Comparison of ENCODE assay signal across 1 cellular context in the genomic region with DNA sequence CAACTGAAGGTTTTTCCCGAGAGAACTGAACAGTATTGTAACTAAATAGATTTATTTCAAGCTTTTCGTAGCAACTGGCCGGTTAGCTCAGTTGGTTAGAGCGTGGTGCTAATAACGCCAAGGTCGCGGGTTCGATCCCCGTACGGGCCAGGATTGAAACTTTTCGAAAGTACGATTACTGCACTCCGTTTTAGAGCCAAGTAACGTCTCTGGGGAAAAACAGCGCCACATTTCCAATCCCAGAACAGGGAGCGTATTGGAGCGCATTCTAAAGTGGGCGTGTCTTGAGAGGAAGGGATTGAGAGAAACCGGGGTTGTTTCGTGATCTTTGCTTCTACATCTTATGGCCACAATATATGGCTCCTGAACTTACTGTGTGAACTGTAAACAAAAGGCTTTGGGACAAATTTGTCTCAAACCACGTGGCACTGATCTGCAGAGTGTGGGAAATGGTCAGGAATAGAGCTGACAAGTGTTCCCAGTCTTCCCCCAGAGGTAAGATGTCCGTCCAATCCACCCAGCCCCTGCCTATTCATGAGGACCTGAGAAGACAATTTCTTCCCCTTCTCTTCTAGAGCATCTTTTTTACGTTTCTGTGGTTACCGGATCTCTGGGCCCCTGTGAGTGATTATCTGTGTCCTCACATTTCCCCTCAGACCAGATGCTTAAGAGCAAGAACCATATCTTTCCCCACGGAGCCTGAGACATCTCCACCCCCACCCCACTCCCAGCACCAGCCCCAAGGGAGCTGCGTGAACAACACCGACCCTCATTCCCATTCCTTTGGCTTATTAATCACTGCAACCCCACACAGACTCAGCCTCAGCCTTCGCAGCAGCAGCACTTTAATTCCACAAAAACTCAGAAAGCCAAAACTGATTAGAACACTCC.
TF ChIP-seq lines count a peak whose summit lies in the region.

No MANE protein-coding gene starts in this region.

TF ChIP-seq in HepG2, 621 proteins besides CTCF, POLR2A, EP300 and RAD21 (continued from another document and continues in another):
- TF ChIP-seq, protein P1, sequence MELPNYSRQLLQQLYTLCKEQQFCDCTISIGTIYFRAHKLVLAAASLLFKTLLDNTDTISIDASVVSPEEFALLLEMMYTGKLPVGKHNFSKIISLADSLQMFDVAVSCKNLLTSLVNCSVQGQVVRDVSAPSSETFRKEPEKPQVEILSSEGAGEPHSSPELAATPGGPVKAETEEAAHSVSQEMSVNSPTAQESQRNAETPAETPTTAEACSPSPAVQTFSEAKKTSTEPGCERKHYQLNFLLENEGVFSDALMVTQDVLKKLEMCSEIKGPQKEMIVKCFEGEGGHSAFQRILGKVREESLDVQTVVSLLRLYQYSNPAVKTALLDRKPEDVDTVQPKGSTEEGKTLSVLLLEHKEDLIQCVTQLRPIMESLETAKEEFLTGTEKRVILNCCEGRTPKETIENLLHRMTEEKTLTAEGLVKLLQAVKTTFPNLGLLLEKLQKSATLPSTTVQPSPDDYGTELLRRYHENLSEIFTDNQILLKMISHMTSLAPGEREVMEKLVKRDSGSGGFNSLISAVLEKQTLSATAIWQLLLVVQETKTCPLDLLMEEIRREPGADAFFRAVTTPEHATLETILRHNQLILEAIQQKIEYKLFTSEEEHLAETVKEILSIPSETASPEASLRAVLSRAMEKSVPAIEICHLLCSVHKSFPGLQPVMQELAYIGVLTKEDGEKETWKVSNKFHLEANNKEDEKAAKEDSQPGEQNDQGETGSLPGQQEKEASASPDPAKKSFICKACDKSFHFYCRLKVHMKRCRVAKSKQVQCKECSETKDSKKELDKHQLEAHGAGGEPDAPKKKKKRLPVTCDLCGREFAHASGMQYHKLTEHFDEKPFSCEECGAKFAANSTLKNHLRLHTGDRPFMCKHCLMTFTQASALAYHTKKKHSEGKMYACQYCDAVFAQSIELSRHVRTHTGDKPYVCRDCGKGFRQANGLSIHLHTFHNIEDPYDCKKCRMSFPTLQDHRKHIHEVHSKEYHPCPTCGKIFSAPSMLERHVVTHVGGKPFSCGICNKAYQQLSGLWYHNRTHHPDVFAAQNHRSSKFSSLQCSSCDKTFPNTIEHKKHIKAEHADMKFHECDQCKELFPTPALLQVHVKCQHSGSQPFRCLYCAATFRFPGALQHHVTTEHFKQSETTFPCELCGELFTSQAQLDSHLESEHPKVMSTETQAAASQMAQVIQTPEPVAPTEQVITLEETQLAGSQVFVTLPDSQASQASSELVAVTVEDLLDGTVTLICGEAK (IDR thresholded peaks at IDR 0.05): no peak
- TF ChIP-seq, protein P1 (CRISPR knock-in tag; IDR thresholded peaks at IDR 0.05): no peak; the same call in 1 of the 2 replicates
- TF ChIP-seq ZKSCAN1 (IDR thresholded peaks at IDR 0.05; ENCODE audit: low read length): no peak
- TF ChIP-seq, protein P2, sequence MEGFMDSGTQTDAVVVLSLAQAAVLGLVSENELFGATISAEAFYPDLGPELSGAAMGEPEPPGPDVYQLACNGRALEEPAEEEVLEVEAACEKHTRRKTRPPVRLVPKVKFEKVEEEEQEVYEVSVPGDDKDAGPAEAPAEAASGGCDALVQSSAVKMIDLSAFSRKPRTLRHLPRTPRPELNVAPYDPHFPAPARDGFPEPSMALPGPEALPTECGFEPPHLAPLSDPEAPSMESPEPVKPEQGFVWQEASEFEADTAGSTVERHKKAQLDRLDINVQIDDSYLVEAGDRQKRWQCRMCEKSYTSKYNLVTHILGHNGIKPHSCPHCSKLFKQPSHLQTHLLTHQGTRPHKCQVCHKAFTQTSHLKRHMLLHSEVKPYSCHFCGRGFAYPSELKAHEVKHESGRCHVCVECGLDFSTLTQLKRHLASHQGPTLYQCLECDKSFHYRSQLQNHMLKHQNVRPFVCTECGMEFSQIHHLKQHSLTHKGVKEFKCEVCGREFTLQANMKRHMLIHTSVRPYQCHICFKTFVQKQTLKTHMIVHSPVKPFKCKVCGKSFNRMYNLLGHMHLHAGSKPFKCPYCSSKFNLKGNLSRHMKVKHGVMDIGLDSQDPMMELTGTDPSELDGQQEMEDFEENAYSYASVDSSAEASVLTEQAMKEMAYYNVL (CRISPR knock-in tag; IDR thresholded peaks at IDR 0.05; ENCODE audit: borderline replicate concordance): 0 out of 2 replicates have a peak, but pooled peaks have one; percentile 9
- no peak for TF ChIP-seq ZNF543 (CRISPR knock-in tag; IDR thresholded peaks at IDR 0.05)
- TF ChIP-seq SP4 (CRISPR knock-in tag; IDR thresholded peaks at IDR 0.05): no peak
- peak; percentile 49; the same call in 1 of the 2 replicates for TF ChIP-seq ONECUT2 (CRISPR knock-in tag; IDR thresholded peaks at IDR 0.05)
- TF ChIP-seq ZSCAN30 (CRISPR knock-in tag; IDR thresholded peaks at IDR 0.05): peak; percentile 98
- no peak for TF ChIP-seq ZNF484 (CRISPR knock-in tag; IDR thresholded peaks at IDR 0.05; ENCODE audit: borderline replicate concordance, low read depth)
- TF ChIP-seq, protein P3, sequence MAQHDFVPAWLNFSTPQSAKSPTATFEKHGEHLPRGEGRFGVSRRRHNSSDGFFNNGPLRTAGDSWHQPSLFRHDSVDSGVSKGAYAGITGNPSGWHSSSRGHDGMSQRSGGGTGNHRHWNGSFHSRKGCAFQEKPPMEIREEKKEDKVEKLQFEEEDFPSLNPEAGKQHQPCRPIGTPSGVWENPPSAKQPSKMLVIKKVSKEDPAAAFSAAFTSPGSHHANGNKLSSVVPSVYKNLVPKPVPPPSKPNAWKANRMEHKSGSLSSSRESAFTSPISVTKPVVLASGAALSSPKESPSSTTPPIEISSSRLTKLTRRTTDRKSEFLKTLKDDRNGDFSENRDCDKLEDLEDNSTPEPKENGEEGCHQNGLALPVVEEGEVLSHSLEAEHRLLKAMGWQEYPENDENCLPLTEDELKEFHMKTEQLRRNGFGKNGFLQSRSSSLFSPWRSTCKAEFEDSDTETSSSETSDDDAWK (CRISPR knock-in tag; IDR thresholded peaks at IDR 0.05): no peak
- TF ChIP-seq, protein P4, sequence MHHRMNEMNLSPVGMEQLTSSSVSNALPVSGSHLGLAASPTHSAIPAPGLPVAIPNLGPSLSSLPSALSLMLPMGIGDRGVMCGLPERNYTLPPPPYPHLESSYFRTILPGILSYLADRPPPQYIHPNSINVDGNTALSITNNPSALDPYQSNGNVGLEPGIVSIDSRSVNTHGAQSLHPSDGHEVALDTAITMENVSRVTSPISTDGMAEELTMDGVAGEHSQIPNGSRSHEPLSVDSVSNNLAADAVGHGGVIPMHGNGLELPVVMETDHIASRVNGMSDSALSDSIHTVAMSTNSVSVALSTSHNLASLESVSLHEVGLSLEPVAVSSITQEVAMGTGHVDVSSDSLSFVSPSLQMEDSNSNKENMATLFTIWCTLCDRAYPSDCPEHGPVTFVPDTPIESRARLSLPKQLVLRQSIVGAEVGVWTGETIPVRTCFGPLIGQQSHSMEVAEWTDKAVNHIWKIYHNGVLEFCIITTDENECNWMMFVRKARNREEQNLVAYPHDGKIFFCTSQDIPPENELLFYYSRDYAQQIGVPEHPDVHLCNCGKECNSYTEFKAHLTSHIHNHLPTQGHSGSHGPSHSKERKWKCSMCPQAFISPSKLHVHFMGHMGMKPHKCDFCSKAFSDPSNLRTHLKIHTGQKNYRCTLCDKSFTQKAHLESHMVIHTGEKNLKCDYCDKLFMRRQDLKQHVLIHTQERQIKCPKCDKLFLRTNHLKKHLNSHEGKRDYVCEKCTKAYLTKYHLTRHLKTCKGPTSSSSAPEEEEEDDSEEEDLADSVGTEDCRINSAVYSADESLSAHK (CRISPR knock-in tag; IDR thresholded peaks at IDR 0.05; ENCODE audit: borderline replicate concordance): no peak
- TF ChIP-seq MAFK (conservative IDR thresholded peaks at IDR 0.05 in 1 of 2, IDR thresholded peaks at IDR 0.05 in 1 of 2; ENCODE audit: low read length in 2 of 2): no peak
- no peak for TF ChIP-seq ZNF766 (CRISPR knock-in tag; IDR thresholded peaks at IDR 0.05; ENCODE audit: borderline replicate concordance)
- no peak; the same call in 1 of the 2 replicates for TF ChIP-seq KLF6 (CRISPR knock-in tag; IDR thresholded peaks at IDR 0.05)
- TF ChIP-seq SP1 (IDR thresholded peaks at IDR 0.05): no peak
- TF ChIP-seq SP1 (CRISPR knock-in tag; IDR thresholded peaks at IDR 0.05): peak; percentile 72; the same call in 1 of the 2 replicates
- TF ChIP-seq MTF1 (CRISPR knock-in tag; IDR thresholded peaks at IDR 0.05): no peak
- TF ChIP-seq IRF2 (CRISPR knock-in tag; IDR thresholded peaks at IDR 0.05): peak; percentile 88
- TF ChIP-seq RXRB (CRISPR knock-in tag; IDR thresholded peaks at IDR 0.05; ENCODE audit: borderline replicate concordance): peak; percentile 66; the same call in 1 of the 2 replicates
- no peak; the same call in 1 of the 2 replicates for TF ChIP-seq GABPB1 (CRISPR knock-in tag; IDR thresholded peaks at IDR 0.05)
- TF ChIP-seq KDM5B (CRISPR knock-in tag; IDR thresholded peaks at IDR 0.05; ENCODE audit: borderline replicate concordance): no peak
- TF ChIP-seq, protein P5, sequence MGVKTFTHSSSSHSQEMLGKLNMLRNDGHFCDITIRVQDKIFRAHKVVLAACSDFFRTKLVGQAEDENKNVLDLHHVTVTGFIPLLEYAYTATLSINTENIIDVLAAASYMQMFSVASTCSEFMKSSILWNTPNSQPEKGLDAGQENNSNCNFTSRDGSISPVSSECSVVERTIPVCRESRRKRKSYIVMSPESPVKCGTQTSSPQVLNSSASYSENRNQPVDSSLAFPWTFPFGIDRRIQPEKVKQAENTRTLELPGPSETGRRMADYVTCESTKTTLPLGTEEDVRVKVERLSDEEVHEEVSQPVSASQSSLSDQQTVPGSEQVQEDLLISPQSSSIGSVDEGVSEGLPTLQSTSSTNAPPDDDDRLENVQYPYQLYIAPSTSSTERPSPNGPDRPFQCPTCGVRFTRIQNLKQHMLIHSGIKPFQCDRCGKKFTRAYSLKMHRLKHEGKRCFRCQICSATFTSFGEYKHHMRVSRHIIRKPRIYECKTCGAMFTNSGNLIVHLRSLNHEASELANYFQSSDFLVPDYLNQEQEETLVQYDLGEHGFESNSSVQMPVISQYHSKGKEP (CRISPR knock-in tag; IDR thresholded peaks at IDR 0.05): no peak
- no peak for TF ChIP-seq ZNF136 (CRISPR knock-in tag; IDR thresholded peaks at IDR 0.05; ENCODE audit: low read depth)
- TF ChIP-seq, protein P6, sequence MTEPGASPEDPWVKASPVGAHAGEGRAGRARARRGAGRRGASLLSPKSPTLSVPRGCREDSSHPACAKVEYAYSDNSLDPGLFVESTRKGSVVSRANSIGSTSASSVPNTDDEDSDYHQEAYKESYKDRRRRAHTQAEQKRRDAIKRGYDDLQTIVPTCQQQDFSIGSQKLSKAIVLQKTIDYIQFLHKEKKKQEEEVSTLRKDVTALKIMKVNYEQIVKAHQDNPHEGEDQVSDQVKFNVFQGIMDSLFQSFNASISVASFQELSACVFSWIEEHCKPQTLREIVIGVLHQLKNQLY (CRISPR knock-in tag; IDR thresholded peaks at IDR 0.05): peak; percentile 59; the same call in 1 of the 2 replicates
- no peak for TF ChIP-seq MAZ (IDR thresholded peaks at IDR 0.05; ENCODE audit: borderline replicate concordance, low read depth, low read length)
- no peak; the same call in 1 of the 2 replicates for TF ChIP-seq MAZ (CRISPR knock-in tag; IDR thresholded peaks at IDR 0.05; ENCODE audit: low read depth)
- TF ChIP-seq ZNF329 (CRISPR knock-in tag; IDR thresholded peaks at IDR 0.05; ENCODE audit: low read depth): no peak
- TF ChIP-seq KMT2A (CRISPR knock-in tag; IDR thresholded peaks at IDR 0.05): peak; percentile 32; the same call in 1 of the 2 replicates
- no peak; the same call in 1 of the 2 replicates for TF ChIP-seq ZNF7 (CRISPR knock-in tag; IDR thresholded peaks at IDR 0.05)
- no peak for TF ChIP-seq RCOR2 (CRISPR knock-in tag; IDR thresholded peaks at IDR 0.05)
- no peak for TF ChIP-seq HNRNPH1 (optimal IDR thresholded peaks at IDR 0.05; ENCODE audit: low read depth, low read length)
- no peak for TF ChIP-seq MEIS1 (CRISPR knock-in tag; IDR thresholded peaks at IDR 0.05; ENCODE audit: borderline replicate concordance)
- TF ChIP-seq CHCHD3 (CRISPR knock-in tag; IDR thresholded peaks at IDR 0.05): no peak
- TF ChIP-seq ZNF317 (CRISPR knock-in tag; IDR thresholded peaks at IDR 0.05): peak; percentile 5; the same call in 1 of the 2 replicates
- TF ChIP-seq DR1 (CRISPR knock-in tag; IDR thresholded peaks at IDR 0.05): no peak
- no peak for TF ChIP-seq ZNF101 (CRISPR knock-in tag; IDR thresholded peaks at IDR 0.05; ENCODE audit: borderline replicate concordance, low read depth)
- TF ChIP-seq SAFB2 (CRISPR knock-in tag; IDR thresholded peaks at IDR 0.05; ENCODE audit: borderline replicate concordance, low read depth): no peak
- TF ChIP-seq ZNF816 (CRISPR knock-in tag; IDR thresholded peaks at IDR 0.05; ENCODE audit: borderline replicate concordance): no peak
- TF ChIP-seq, protein P7, sequence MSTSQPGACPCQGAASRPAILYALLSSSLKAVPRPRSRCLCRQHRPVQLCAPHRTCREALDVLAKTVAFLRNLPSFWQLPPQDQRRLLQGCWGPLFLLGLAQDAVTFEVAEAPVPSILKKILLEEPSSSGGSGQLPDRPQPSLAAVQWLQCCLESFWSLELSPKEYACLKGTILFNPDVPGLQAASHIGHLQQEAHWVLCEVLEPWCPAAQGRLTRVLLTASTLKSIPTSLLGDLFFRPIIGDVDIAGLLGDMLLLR (CRISPR knock-in tag; IDR thresholded peaks at IDR 0.05): no peak
- no peak for TF ChIP-seq NFATC3 (CRISPR knock-in tag; IDR thresholded peaks at IDR 0.05)
- TF ChIP-seq ZNF441 (CRISPR knock-in tag; IDR thresholded peaks at IDR 0.05; ENCODE audit: borderline replicate concordance): 0 out of 2 replicates have a peak, but pooled peaks have one; percentile 25
- no peak for TF ChIP-seq REXO4 (CRISPR knock-in tag; IDR thresholded peaks at IDR 0.05; ENCODE audit: borderline replicate concordance)
- TF ChIP-seq PRMT3 (CRISPR knock-in tag; IDR thresholded peaks at IDR 0.05; ENCODE audit: borderline replicate concordance, low read depth): 0 out of 2 replicates have a peak, but pooled peaks have one; percentile 76
- TF ChIP-seq THAP11 (CRISPR knock-in tag; IDR thresholded peaks at IDR 0.05): peak; percentile 71
